In genomic region chr3:197736491-197737318, GRCh38 we compare ENCODE assay signal across 1 cellular context.
A peak's percentile ranks its signal among the peaks of the same experiment; 100 is the strongest.
TF ChIP-seq lines count a peak whose summit lies in the region.

Gene RUBCN (minus strand): TSS chr3:197736904. CDS start chr3:197736719, 185 bp downstream.

TF ChIP-seq in HepG2, 621 proteins besides CTCF, POLR2A, EP300 and RAD21 (continued from another document and continues in another):
- peak; percentile 19; the same call in 1 of the 2 replicates for TF ChIP-seq ZNF580 (CRISPR knock-in tag; IDR thresholded peaks at IDR 0.05; ENCODE audit: borderline replicate concordance, low read depth)
- TF ChIP-seq FOXP1 (IDR thresholded peaks at IDR 0.05), result no peak
- TF ChIP-seq FOXP1 (CRISPR knock-in tag; IDR thresholded peaks at IDR 0.05), result no peak
- TF ChIP-seq ZNF343 (CRISPR knock-in tag; IDR thresholded peaks at IDR 0.05), result no peak; the same call in 1 of the 2 replicates
- 0 out of 2 replicates have a peak, but pooled peaks have one; percentile 54 for TF ChIP-seq ZBTB25 (CRISPR knock-in tag; IDR thresholded peaks at IDR 0.05)
- no peak for TF ChIP-seq MATR3 (CRISPR knock-in tag; IDR thresholded peaks at IDR 0.05)
- no peak for TF ChIP-seq STAG1 (CRISPR knock-in tag; IDR thresholded peaks at IDR 0.05)
- TF ChIP-seq ZBTB14 (CRISPR knock-in tag; IDR thresholded peaks at IDR 0.05), result no peak
- TF ChIP-seq ZNF710 (CRISPR knock-in tag; IDR thresholded peaks at IDR 0.05; ENCODE audit: borderline replicate concordance), result no peak
- no peak for TF ChIP-seq ATF2 (CRISPR knock-in tag; IDR thresholded peaks at IDR 0.05)
- TF ChIP-seq SMAD3 (CRISPR knock-in tag; IDR thresholded peaks at IDR 0.05), result peak; percentile 18; the same call in 1 of the 2 replicates
- TF ChIP-seq AHR (CRISPR knock-in tag; IDR thresholded peaks at IDR 0.05), result no peak; the same call in 1 of the 2 replicates
- TF ChIP-seq ATF5 (CRISPR knock-in tag; IDR thresholded peaks at IDR 0.05; ENCODE audit: low read depth), result no peak
- TF ChIP-seq ZBTB34 (CRISPR knock-in tag; IDR thresholded peaks at IDR 0.05), result no peak
- no peak for TF ChIP-seq ADNP (CRISPR knock-in tag; IDR thresholded peaks at IDR 0.05)
- peak; percentile 46; the same call in 1 of the 2 replicates for TF ChIP-seq YEATS4 (CRISPR knock-in tag; IDR thresholded peaks at IDR 0.05; ENCODE audit: borderline replicate concordance)
- TF ChIP-seq KDM3A (CRISPR knock-in tag; IDR thresholded peaks at IDR 0.05; ENCODE audit: low read depth), result no peak; the same call in 1 of the 2 replicates
- peak; percentile 78 for TF ChIP-seq DRAP1 (CRISPR knock-in tag; IDR thresholded peaks at IDR 0.05)
- 0 out of 2 replicates have a peak, but pooled peaks have one; percentile 32 for TF ChIP-seq ELF4 (CRISPR knock-in tag; IDR thresholded peaks at IDR 0.05; ENCODE audit: borderline replicate concordance)
- peak in 1 of 2 experiments; percentile 56; a peak in 1 of 4 replicates for TF ChIP-seq KLF16 (CRISPR knock-in tag; IDR thresholded peaks at IDR 0.05)
- TF ChIP-seq ZMYM4 (CRISPR knock-in tag; IDR thresholded peaks at IDR 0.05), result peak; percentile 46; the same call in 1 of the 2 replicates
- peak; percentile 58; the same call in 1 of the 2 replicates for TF ChIP-seq ZNF546 (CRISPR knock-in tag; conservative IDR thresholded peaks at IDR 0.05)
- TF ChIP-seq ZBTB10 (CRISPR knock-in tag; IDR thresholded peaks at IDR 0.05; ENCODE audit: borderline replicate concordance), result no peak
- TF ChIP-seq ZNF34 (CRISPR knock-in tag; IDR thresholded peaks at IDR 0.05; ENCODE audit: borderline replicate concordance), result no peak
- TF ChIP-seq ZNF264 (CRISPR knock-in tag; IDR thresholded peaks at IDR 0.05), result no peak
- no peak; the same call in 1 of the 2 replicates for TF ChIP-seq PITX1 (CRISPR knock-in tag; IDR thresholded peaks at IDR 0.05)
- TF ChIP-seq EED (CRISPR knock-in tag; IDR thresholded peaks at IDR 0.05), result no peak
- no peak for TF ChIP-seq ZNF773 (CRISPR knock-in tag; IDR thresholded peaks at IDR 0.05; ENCODE audit: borderline replicate concordance)
- TF ChIP-seq ZNF644 (CRISPR knock-in tag; IDR thresholded peaks at IDR 0.05; ENCODE audit: low read depth), result no peak
- peak; percentile 83; the same call in 1 of the 2 replicates for TF ChIP-seq ARID2 (CRISPR knock-in tag; IDR thresholded peaks at IDR 0.05; ENCODE audit: borderline replicate concordance)
- no peak for TF ChIP-seq ZNF230 (CRISPR knock-in tag; IDR thresholded peaks at IDR 0.05)
- no peak; the same call in 1 of the 2 replicates for TF ChIP-seq ZNF670 (CRISPR knock-in tag; IDR thresholded peaks at IDR 0.05; ENCODE audit: borderline replicate concordance)
- TF ChIP-seq ZNF607 (CRISPR knock-in tag; IDR thresholded peaks at IDR 0.05; ENCODE audit: borderline replicate concordance), result peak; percentile 43; the same call in 1 of the 2 replicates
- no peak for TF ChIP-seq ZZZ3 (CRISPR knock-in tag; IDR thresholded peaks at IDR 0.05; ENCODE audit: borderline replicate concordance)
- TF ChIP-seq PREB (CRISPR knock-in tag; IDR thresholded peaks at IDR 0.05), result no peak
- TF ChIP-seq ZSCAN5A (CRISPR knock-in tag; IDR thresholded peaks at IDR 0.05; ENCODE audit: borderline replicate concordance), result no peak
- TF ChIP-seq ZNF674 (CRISPR knock-in tag; IDR thresholded peaks at IDR 0.05; ENCODE audit: low read depth), result no peak
- TF ChIP-seq ZNF10 (CRISPR knock-in tag; IDR thresholded peaks at IDR 0.05; ENCODE audit: borderline replicate concordance, low read depth), result no peak
- peak; percentile 46; the same call in 1 of the 2 replicates for TF ChIP-seq TFDP1 (CRISPR knock-in tag; IDR thresholded peaks at IDR 0.05; ENCODE audit: borderline replicate concordance)
- TF ChIP-seq SALL1 (CRISPR knock-in tag; IDR thresholded peaks at IDR 0.05), result peak; percentile 32; the same call in 1 of the 2 replicates
- 0 out of 2 replicates have a peak, but pooled peaks have one; percentile 55 for TF ChIP-seq ZNF766 (CRISPR knock-in tag; IDR thresholded peaks at IDR 0.05; ENCODE audit: borderline replicate concordance)
- TF ChIP-seq HBP1 (CRISPR knock-in tag; IDR thresholded peaks at IDR 0.05; ENCODE audit: low read depth), result peak; percentile 27; the same call in 1 of the 2 replicates
- TF ChIP-seq TERF1 (CRISPR knock-in tag; IDR thresholded peaks at IDR 0.05), result no peak
- no peak for TF ChIP-seq HOXA7 (CRISPR knock-in tag; IDR thresholded peaks at IDR 0.05)
